ENCODE assay signal across 8 cellular contexts in the genomic region with DNA sequence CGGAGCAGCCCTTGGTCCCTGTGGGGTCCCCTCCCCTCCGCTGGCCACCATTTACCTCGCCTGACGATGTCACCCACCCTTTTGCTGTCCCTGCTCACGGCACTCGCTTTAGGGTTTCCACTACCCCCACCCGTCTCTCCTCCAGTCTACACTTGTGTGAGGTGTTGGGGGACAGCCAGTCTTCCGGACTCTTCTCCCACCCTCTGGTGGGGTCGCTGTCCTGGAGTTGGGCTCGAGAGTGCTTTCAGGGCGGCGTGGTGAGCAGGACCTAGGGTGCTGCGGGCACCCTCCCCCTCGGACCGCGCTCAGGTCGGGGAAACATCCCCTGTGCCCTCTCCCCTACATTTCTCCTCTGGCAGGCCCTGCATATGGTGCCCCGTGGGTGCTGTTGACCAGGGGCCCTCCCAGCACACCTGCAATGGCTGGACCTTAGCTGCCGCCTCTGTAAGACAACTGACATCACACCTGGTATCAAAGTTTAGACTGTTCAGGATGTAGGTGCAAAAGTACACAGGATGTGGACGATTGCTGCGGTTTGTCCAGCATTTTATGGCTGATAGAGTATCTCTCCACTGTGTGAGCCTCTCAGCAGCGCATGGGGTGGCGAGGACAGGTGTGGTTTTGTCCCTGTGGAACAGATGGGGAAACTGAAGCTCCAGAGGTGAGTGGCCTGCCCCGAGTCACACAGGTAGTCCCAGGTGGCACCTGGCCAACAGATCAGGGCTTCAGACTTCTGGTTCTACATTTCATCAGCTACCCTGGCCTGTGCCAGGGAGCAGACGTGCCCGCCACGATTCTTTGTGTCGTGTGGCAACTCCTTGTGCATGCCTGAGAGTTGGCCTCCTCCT. TPM values are rescaled to one million over a fixed set of nuclear protein-coding genes. Genes with fewer than 3 reads are reported as not detected.
DNase-seq lines count a peak whose midpoint lies in the region; ATAC-seq and TF ChIP-seq lines count a peak whose summit lies in the region.

No MANE protein-coding gene starts in this region.

- ATAC-seq in HG03135 (IDR thresholded peaks at IDR 0.05; ENCODE audit: unreplicated experiment): peak; percentile 8
- peak in 3 of 8 donors; percentile 2 to 7 (median 6) for ATAC-seq in heart right ventricle
- no peak for ATAC-seq in gastrocnemius medialis
- no peak for ATAC-seq in GM18511 (IDR thresholded peaks at IDR 0.05; ENCODE audit: unreplicated experiment)
- ATAC-seq in HG03139 (IDR thresholded peaks at IDR 0.05; ENCODE audit: unreplicated experiment): no peak

- TF ChIP-seq CTCF in BE2C (IDR thresholded peaks at IDR 0.05; ENCODE audit: low read depth, low read length): no peak; the same call in 1 of the 2 replicates
- no peak for TF ChIP-seq CTCF in heart right ventricle (IDR thresholded peaks at IDR 0.05)
- TF ChIP-seq CTCF in gastrocnemius medialis (IDR thresholded peaks at IDR 0.05 in 4 of 5, conservative IDR thresholded peaks at IDR 0.05 in 1 of 5): no peak

- in situ Hi-C loops in gastrocnemius medialis (cut with MboI; ENCODE audit: low sequenced_read_pairs in 4 of 4): loop anchor here in 3 of 4 donors (5.0 to 10.0 kb wide), 3 partner anchors 45 to 117 kb away; no protein-coding TSS in a partner anchor

- whole genome bisulfite sequencing in heart right ventricle, 2 donors: 13 to 17% methylated on average over 28 of the region's 28 CpGs

- TF ChIP-seq POLR2A in gastrocnemius medialis (IDR thresholded peaks at IDR 0.05): no peak

- H3K9me3 ChIP-seq in BE2C (no peaks in the 10 kb centered on the region), heart right ventricle (no peaks in the 10 kb centered on the region), gastrocnemius medialis (no peaks in the 10 kb centered on the region)

- peak overlapping the region; percentile 89 for H3K4me3 ChIP-seq in BE2C (ENCODE audit: low read depth, low read length)
- H3K4me3 ChIP-seq in heart right ventricle: peak overlapping the region; percentile 75 to 98 (median 96)
- peak overlapping the region; percentile 79 to 91 (median 88) for H3K4me3 ChIP-seq in gastrocnemius medialis

- peaks cover 36% of the 10 kb centered on the region for H3K4me1 ChIP-seq in BE2C
- peaks cover 38 to 76% (median 70%) of the 10 kb centered on the region in 9 donors for H3K4me1 ChIP-seq in heart right ventricle
- peaks cover 57 to 63% of the 10 kb centered on the region in 2 donors for H3K4me1 ChIP-seq in gastrocnemius medialis

- intact Hi-C loops in heart right ventricle (cut with DNase I): loop anchor here in 7 of 10 donors (1.0 to 10.0 kb wide), 6 partner anchors 21 to 117 kb away; a partner anchor contains a TSS
- intact Hi-C loops in gastrocnemius medialis (cut with DNase I; ENCODE audit: low total_unique reads): loop anchor here (5.0 kb wide), 1 partner anchor 35 kb away; a partner anchor contains a TSS

- DNase-seq in BE2C (no peak), heart right ventricle (peak in 1 of 2 donors; percentile 24), gastrocnemius medialis (no peak), middle frontal gyrus (ENCODE audit: extremely low spot score, low spot score) (no peak)
- DNase-seq in activated effector memory CD4-positive, alpha-beta T cell treated with Interleukin-2 at 50 U/mL for 16 hours: peak; percentile 32

- H3K36me3 ChIP-seq in BE2C: peaks cover 16% of the 10 kb centered on the region
- peaks cover 0 to 31% (median 0%) of the 10 kb centered on the region in 9 donors for H3K36me3 ChIP-seq in heart right ventricle
- H3K36me3 ChIP-seq in gastrocnemius medialis: peaks cover 0 to 6% of the 10 kb centered on the region in 2 donors

- H3K27ac ChIP-seq in heart right ventricle (peak overlapping the region; percentile 70 to 98 (median 91)), gastrocnemius medialis (peak overlapping the region; percentile 69 to 89 (median 78))

- no peaks in the 10 kb centered on the region for H3K27me3 ChIP-seq in BE2C
- no peaks in the 10 kb centered on the region for H3K27me3 ChIP-seq in heart right ventricle
- no peaks in the 10 kb centered on the region for H3K27me3 ChIP-seq in gastrocnemius medialis

RNA-seq across cellular contexts. Expression of a gene that starts 1.1 kb away (rescaled TPM):
- polyA plus RNA-seq in BE2C (2012; ENCODE audit: insufficient read depth, insufficient read length, low read depth): 272 TPM
- total RNA-seq in heart right ventricle (10 to 100 TPM; 34.2 to 60.9 (median 44.0) TPM), gastrocnemius medialis (10 to 100 TPM; 40.2 to 79.8 (median 68.4) TPM)
- 10 to 100 TPM; 48.0 to 65.0 TPM for polyA plus RNA-seq in heart right ventricle

RNA-seq across cellular contexts. Expression of a gene that starts 21.7 kb away (rescaled TPM):
- 133 TPM for polyA plus RNA-seq in BE2C (2012; ENCODE audit: insufficient read depth, insufficient read length, low read depth)
- total RNA-seq in heart right ventricle: 10 to 100 TPM in 6 of 10 donors, 1 to 10 TPM in 4; 7.9 to 21.0 (median 12.3) TPM
- 10 to 100 TPM; 14.2 to 39.4 TPM for polyA plus RNA-seq in heart right ventricle
- 10 to 100 TPM in 1 of 4 donors, 1 to 10 TPM in 3; 5.8 to 10.6 (median 9.7) TPM for total RNA-seq in gastrocnemius medialis

RNA-seq across cellular contexts. Expression of a gene that starts 35.9 kb away (rescaled TPM):
- 3.9 TPM for polyA plus RNA-seq in BE2C (2012; ENCODE audit: insufficient read depth, insufficient read length, low read depth)
- 10 to 100 TPM; 11.9 to 21.2 (median 15.6) TPM for total RNA-seq in heart right ventricle
- polyA plus RNA-seq in heart right ventricle: 10 to 100 TPM in 1 of 2 donors, 1 to 10 TPM in 1; 7.8 to 15.5 TPM
- total RNA-seq in gastrocnemius medialis: 10 to 100 TPM in 2 of 4 donors, 1 to 10 TPM in 2; 7.9 to 16.3 (median 11.9) TPM
